ENCODE assay signal across 8 cellular contexts in the genomic region with DNA sequence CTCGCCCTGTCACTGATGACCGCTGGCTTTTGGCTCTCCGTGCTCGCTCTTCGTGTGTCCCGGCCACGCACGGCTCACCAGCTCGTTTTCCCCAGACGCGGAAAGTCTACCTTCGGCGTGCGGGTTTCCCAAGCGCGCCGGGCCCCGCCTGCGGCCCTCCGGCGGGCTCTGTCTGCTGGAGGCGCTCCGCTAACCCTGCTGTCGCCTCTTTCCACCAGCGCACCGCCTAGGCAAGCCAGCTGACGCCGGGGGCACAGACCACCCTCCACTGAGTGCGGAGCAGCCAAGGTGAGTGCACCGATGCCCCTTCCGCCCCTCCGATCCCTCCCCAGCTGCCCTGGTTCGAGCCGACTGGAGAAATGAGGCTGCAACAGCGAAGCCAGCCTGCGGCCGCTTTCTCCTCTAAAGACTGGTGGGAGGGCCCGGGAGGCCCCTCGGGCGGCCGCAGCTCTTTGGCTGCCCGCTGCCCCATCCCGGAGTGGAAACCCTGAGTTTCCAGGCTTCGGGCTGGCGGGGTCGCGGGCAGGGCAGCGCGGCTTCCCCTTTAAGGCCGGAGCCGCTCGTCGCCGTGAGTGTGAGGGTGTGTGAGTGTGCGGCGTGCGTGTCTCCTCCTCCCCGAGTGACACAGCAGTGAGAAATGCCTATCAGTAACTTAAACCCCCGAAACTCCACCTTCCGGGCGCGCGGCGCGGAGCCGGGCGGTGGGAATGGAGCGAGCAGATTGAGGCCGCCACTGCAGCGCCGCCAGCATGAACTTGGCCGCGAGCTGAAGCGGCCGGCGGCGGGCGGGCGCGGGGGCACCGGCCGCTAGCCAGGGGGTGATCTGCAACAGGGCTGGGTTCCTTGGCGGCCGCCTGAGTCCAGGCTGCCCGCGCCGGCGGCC. TPM values are rescaled to one million over a fixed set of nuclear protein-coding genes. Genes with fewer than 3 reads are reported as not detected.
DNase-seq lines count a peak whose midpoint lies in the region; ATAC-seq and TF ChIP-seq lines count a peak whose summit lies in the region.

Gene MAMLD1 (plus strand): TSS at position 719 of the 883 bp plus-strand sequence. CDS start 82,200 bp downstream, outside the sequence.

- peaks cover 6% of the 10 kb centered on the region for H3K4me1 ChIP-seq in muscle layer of colon (ENCODE audit: insufficient read depth, low read length)
- peaks cover 0 to 42% (median 24%) of the 10 kb centered on the region in 4 donors for H3K4me1 ChIP-seq in stomach

- H3K9me3 ChIP-seq in muscle layer of colon (ENCODE audit: low read length) = no peaks in the 10 kb centered on the region
- peaks cover 0 to 5% (median 0%) of the 10 kb centered on the region in 4 donors for H3K9me3 ChIP-seq in stomach

- DNase-seq in GDM1 (lab: John Stamatoyannopoulos, UW) = peak; percentile 14
- DNase-seq in NCI-H460 (ENCODE audit: extremely low read depth, low read depth) = peak; percentile 54
- peak; percentile 24 to 41 for DNase-seq in activated T-helper 1 cell treated with anti-CD3 and anti-CD28 coated beads, Interleukin-2, amount 50 U/mL, for 16 hours (ENCODE audit: low read depth in 1 of 2, low spot score in 1 of 2)
- peak; percentile 85 for DNase-seq in fibroblast of gingiva (ENCODE audit: low read depth)
- peak; percentile 70 for DNase-seq in stomach
- DNase-seq in SK-N-DZ (ENCODE audit: low spot score) = no peak

- H3K4me3 ChIP-seq in muscle layer of colon (ENCODE audit: low read depth in 1 of 2, low read length in 2 of 2) (peak within 1 kb of the TSS; percentile 56 to 68), stomach (peak within 1 kb of the TSS; percentile 55 to 67 (median 62))

- no peaks in the 10 kb centered on the region for H3K36me3 ChIP-seq in muscle layer of colon (ENCODE audit: insufficient read depth, low read length)
- no peaks in the 10 kb centered on the region for H3K36me3 ChIP-seq in stomach

- H3K27ac ChIP-seq in muscle layer of colon (ENCODE audit: low read depth, low read length) (peak within 1 kb of the TSS; percentile 82), stomach (peak within 1 kb of the TSS; percentile 56 to 87 (median 85))

- TF ChIP-seq CTCF in stomach (IDR thresholded peaks at IDR 0.05) = no peak

- H3K27me3 ChIP-seq in muscle layer of colon (ENCODE audit: control insufficient read depth in 1 of 2, insufficient read depth in 2 of 2, low read length in 2 of 2) (peaks cover 0 to 35% of the 10 kb centered on the region in 2 donors), stomach (peaks cover 0 to 28% (median 25%) of the 10 kb centered on the region in 3 donors)

- H3K9ac ChIP-seq in muscle layer of colon (ENCODE audit: low read length) = no peak within 1 kb of the TSS

- TF ChIP-seq EP300 in stomach (IDR thresholded peaks at IDR 0.05) = no peak

- no peak for ATAC-seq in GM21825 (IDR thresholded peaks at IDR 0.05; ENCODE audit: unreplicated experiment)

- 0 to 45% (median 11%) methylated on average over 8 to 88 of the region's 88 CpGs for WGBS in stomach, 5 donors

- intact Hi-C loops in stomach (cut with DNase I; ENCODE audit: low total_unique reads) = no loop called here

- TF ChIP-seq POLR2A in stomach (IDR thresholded peaks at IDR 0.05) = no peak

RNA-seq across cellular contexts. Expression of gene MAMLD1, which starts in this region (rescaled TPM):
- total RNA-seq in NCI-H460 (2014; rRNA removed; shearing (Covaris generic)) = 0.72 and 0.74 TPM in 2 replicates
- 1.3 and 1.9 TPM in 2 replicates for polyA plus RNA-seq in NCI-H460 (2014; cell fraction: nucleus; rRNA removed)
- total RNA-seq in stomach = 1 to 10 TPM in 3 of 5 donors, under 1 TPM in 1, not detected in 1; 0.73 to 6.4 (median 1.5) TPM
- polyA plus RNA-seq in stomach = 1 to 10 TPM; 1.1 to 1.8 (median 1.7) TPM
- polyA plus RNA-seq in SK-N-DZ (2014; cell fraction: cytosol; rRNA removed) = 0.09 and 0.20 TPM in 2 replicates
- polyA plus RNA-seq in SK-N-DZ (2014; cell fraction: nucleus; rRNA removed) = not detected in 2 replicates
